ENCODE assay signal across 3 cellular contexts in genomic region chr13:39505151-39505550, GRCh38.
TF ChIP-seq lines count a peak whose summit lies in the region.

No MANE protein-coding gene starts in this region.

TF ChIP-seq in HEK293T, 16 proteins besides CTCF, POLR2A, EP300 and RAD21:
- TF ChIP-seq FOXA1 (IDR thresholded peaks at IDR 0.05) = no peak
- 0 out of 2 replicates have a peak, but pooled peaks have one; percentile 7 for TF ChIP-seq PKNOX1 (IDR thresholded peaks at IDR 0.05)

TF ChIP-seq in H1, 55 proteins besides CTCF, POLR2A, EP300 and RAD21:
- TF ChIP-seq ATF3 (IDR thresholded peaks at IDR 0.05; ENCODE audit: insufficient read depth, low read depth, low read length) (no peak), HDAC2 (IDR thresholded peaks at IDR 0.05; ENCODE audit: borderline replicate concordance in 1 of 2, low read depth in 2 of 2, low read length in 2 of 2) (no peak), CEBPB (IDR thresholded peaks at IDR 0.05; ENCODE audit: low read depth, low read length) (peak; percentile 99)

TF ChIP-seq in neural cell, 6 proteins besides CTCF, POLR2A, EP300 and RAD21:
- TF ChIP-seq SMC3 (conservative IDR thresholded peaks at IDR 0.05; ENCODE audit: poor library complexity) (no peak), TAF1 (IDR thresholded peaks at IDR 0.05; ENCODE audit: low read depth) (no peak), POLR2AphosphoS5 (IDR thresholded peaks at IDR 0.05) (peak; percentile 35), MXI1 (conservative IDR thresholded peaks at IDR 0.05; ENCODE audit: poor library complexity, severe bottlenecking) (no peak), REST (IDR thresholded peaks at IDR 0.05; ENCODE audit: borderline replicate concordance) (peak; percentile 27), EZH2 (IDR thresholded peaks at IDR 0.05; ENCODE audit: borderline replicate concordance, insufficient read depth, low read length, poor library complexity, severe bottlenecking) (no peak)
